In genomic region chr10:15781381-15781960, GRCh38 we compare ENCODE assay signal across 33 cellular contexts.
"Had no signal": no experiment of that assay in that cellular context is flagged by ENCODE, and none has a peak within 500 bp of the region (broad histone marks: within the 10 kb centered on the region; RNA-seq: fewer than 3 reads in every experiment).

No MANE protein-coding gene starts in this region.

- H3K27me3 Mint-ChIP-seq: activated CD4-positive, alpha-beta memory T cell treated with anti-CD3 and anti-CD28 coated beads, Interleukin-2, amount 10 ng/mL, durations not matched to agents 7 days and 5 days; activated CD8-positive, alpha-beta memory T cell treated with anti-CD3 and anti-CD28 coated beads, Interleukin-2, amount 10 ng/mL, durations not matched to agents 7 days and 5 days; activated naive CD4-positive, alpha-beta T cell treated with anti-CD3 and anti-CD28 coated beads, Interleukin-2, amount 10 ng/mL, durations not matched to agents 7 days and 5 days; activated naive CD8-positive, alpha-beta T cell; activated naive CD8-positive, alpha-beta T cell treated with anti-CD3 and anti-CD28 coated beads, Interleukin-2, amount 50 U/mL, for 24 hours; brain; T-cell; T-helper 17 cell had no signal

- H3K4me3 Mint-ChIP-seq: activated CD4-positive, alpha-beta memory T cell treated with anti-CD3 and anti-CD28 coated beads, Interleukin-2, amount 10 ng/mL, durations not matched to agents 7 days and 5 days; activated CD8-positive, alpha-beta memory T cell treated with anti-CD3 and anti-CD28 coated beads, Interleukin-2, amount 10 ng/mL, durations not matched to agents 7 days and 5 days; activated naive CD4-positive, alpha-beta T cell treated with anti-CD3 and anti-CD28 coated beads, Interleukin-2, amount 10 ng/mL, durations not matched to agents 7 days and 5 days; activated naive CD8-positive, alpha-beta T cell; activated naive CD8-positive, alpha-beta T cell treated with anti-CD3 and anti-CD28 coated beads, Interleukin-2, amount 50 U/mL, for 24 hours; brain; T-cell; T-helper 17 cell had no signal

- H3K36me3 ChIP-seq: WERI-Rb-1 had no signal

- H3K4me1 Mint-ChIP-seq: activated CD4-positive, alpha-beta memory T cell treated with anti-CD3 and anti-CD28 coated beads, Interleukin-2, amount 10 ng/mL, durations not matched to agents 7 days and 5 days; activated CD8-positive, alpha-beta memory T cell treated with anti-CD3 and anti-CD28 coated beads, Interleukin-2, amount 10 ng/mL, durations not matched to agents 7 days and 5 days; activated naive CD4-positive, alpha-beta T cell treated with anti-CD3 and anti-CD28 coated beads, Interleukin-2, amount 10 ng/mL, durations not matched to agents 7 days and 5 days; activated naive CD8-positive, alpha-beta T cell treated with anti-CD3 and anti-CD28 coated beads, Interleukin-2, amount 50 U/mL, for 24 hours; brain; T-cell had no signal

- H3K4me2 ChIP-seq: PC-9 had no signal

- H3K27me3 ChIP-seq: MG63 had no signal

- H3K27ac ChIP-seq: PC-9, RWPE1, WERI-Rb-1 had no signal

- H2AFZ ChIP-seq: PC-9 had no signal

- H3K4me3 ChIP-seq: MG63, PC-9 had no signal

- DNase-seq: activated CD4-positive, alpha-beta memory T cell treated with anti-CD3 and anti-CD28 coated beads, Interleukin-2, amount 10 ng/mL, durations not matched to agents 7 days and 5 days; activated CD4-positive, alpha-beta T cell treated with anti-CD3 and anti-CD28 coated beads for 1 hour; activated CD4-positive, alpha-beta T cell treated with anti-CD3 and anti-CD28 coated beads for 48 hours; activated CD4-positive, CD25-positive, alpha-beta regulatory T cell; activated CD8-positive, alpha-beta memory T cell treated with anti-CD3 and anti-CD28 coated beads for 24 hours; activated CD8-positive, alpha-beta memory T cell treated with anti-CD3 and anti-CD28 coated beads, Interleukin-2, amount 10 ng/mL, durations not matched to agents 7 days and 5 days; activated CD8-positive, alpha-beta memory T cell treated with anti-CD3 and anti-CD28 coated beads, Interleukin-2, amount 50 U/mL, for 48 hours; activated effector memory CD4-positive, alpha-beta T cell treated with Interleukin-2 at 50 U/mL for 16 hours; activated naive CD4-positive, alpha-beta T cell treated with anti-CD3 and anti-CD28 coated beads, Interleukin-2, amount 10 ng/mL, durations not matched to agents 7 days and 5 days; activated naive CD8-positive, alpha-beta T cell treated with anti-CD3 and anti-CD28 coated beads, Interleukin-2, amount 50 U/mL, for 24 hours; activated T-cell treated with anti-CD3 and anti-CD28 coated beads, Interleukin-2, amount 50 U/mL, for 48 hours; anterior cingulate cortex; central memory CD4-positive, alpha-beta T cell; Karpas-422; KBM-7; MG63; MV-4-11; NCI-H1092; NCI-H1436 treated with DMSO at 0.1 percent for 48 hours; NCI-H1694 treated with DMSO at 0.1 percent for 48 hours; NCI-H2029; NCI-H345; NCI-H524 treated with DMSO at 0.1 percent for 48 hours; PC-9; SIG-M5; T-cell; T-helper 17 cell; WERI-Rb-1 had no signal

- ATAC-seq: activated CD8-positive, alpha-beta memory T cell treated with anti-CD3 and anti-CD28 coated beads, Interleukin-2, amount 10 ng/mL, durations not matched to agents 7 days and 5 days; activated naive CD8-positive, alpha-beta T cell treated with anti-CD3 and anti-CD28 coated beads, Interleukin-2, amount 50 U/mL, for 24 hours; Right ventricle myocardium inferior; SK-N-SH treated with all-trans-retinoic acid at 6 μM for 48 hours; T-cell; T-helper 17 cell had no signal

- H3K27ac Mint-ChIP-seq: activated CD4-positive, alpha-beta memory T cell treated with anti-CD3 and anti-CD28 coated beads, Interleukin-2, amount 10 ng/mL, durations not matched to agents 7 days and 5 days; activated CD8-positive, alpha-beta memory T cell treated with anti-CD3 and anti-CD28 coated beads, Interleukin-2, amount 10 ng/mL, durations not matched to agents 7 days and 5 days; activated naive CD4-positive, alpha-beta T cell treated with anti-CD3 and anti-CD28 coated beads, Interleukin-2, amount 10 ng/mL, durations not matched to agents 7 days and 5 days; activated naive CD8-positive, alpha-beta T cell; activated naive CD8-positive, alpha-beta T cell treated with anti-CD3 and anti-CD28 coated beads, Interleukin-2, amount 50 U/mL, for 24 hours; brain; T-cell; T-helper 17 cell had no signal
